23 cellular contexts compared by ENCODE assay signal in genomic region chr4:184368731-184369130, GRCh38.
A peak's percentile ranks its signal among the peaks of the same experiment; 100 is the strongest.
DNase-seq lines count a peak whose midpoint lies in the region; ATAC-seq, FAIRE-seq and TF ChIP-seq lines count a peak whose summit lies in the region.
"Had no signal": no experiment of that assay in that cellular context is flagged by ENCODE, and none has a peak within 500 bp of the region (broad histone marks: within the 10 kb centered on the region; RNA-seq: fewer than 3 reads in every experiment).

No MANE protein-coding gene starts in this region.

- peaks cover 60% of the 10 kb centered on the region for H3K4me1 ChIP-seq in A673 (ENCODE audit: insufficient read depth, low read length, poor library complexity, severe bottlenecking)
- peaks cover 50% of the 10 kb centered on the region for H3K4me1 ChIP-seq in OCI-LY7 (ENCODE audit: insufficient read depth, low read length, poor library complexity, severe bottlenecking)
- H3K4me1 ChIP-seq in osteoblast (ENCODE audit: insufficient read depth, low read length) = peaks cover 21% of the 10 kb centered on the region
- H3K4me1 ChIP-seq: BE2C had no signal

- POLR2A ChIA-PET in A673 (lab: Charles Lee; ENCODE audit: low non-redundant PET) (no interaction called here), OCI-LY7 (lab: Charles Lee) (interaction anchor here (1.1 to 1.7 kb wide), 4 partner anchors 8 to 21 kb away, joined by 3 to 8 read pairs (median 4); no protein-coding TSS in a partner anchor)

- intact Hi-C loops in A673 (cut with micrococcal nuclease; ENCODE audit: unreplicated experiment) = loop anchor here (1.0 kb wide), 1 partner anchor 106 kb away; the partner anchor contains the start of gene IRF2
- intact Hi-C loops in OCI-LY7 (cut with micrococcal nuclease; ENCODE audit: unreplicated experiment) = no loop called here

- TF ChIP-seq CTCF in A673 (conservative IDR thresholded peaks at IDR 0.05; ENCODE audit: low read depth, low read length) = no peak
- no peak for TF ChIP-seq CTCF in OCI-LY7 (conservative IDR thresholded peaks at IDR 0.05; ENCODE audit: low read length)
- no peak for TF ChIP-seq CTCF in type B pancreatic cell (conservative IDR thresholded peaks at IDR 0.05)
- no peak for TF ChIP-seq CTCF in osteoblast (IDR thresholded peaks at IDR 0.05; ENCODE audit: extremely low read depth, low read depth, low read length)

- H3K4me3 Mint-ChIP-seq in type B pancreatic cell = no peak overlapping the region
- H3K4me3 Mint-ChIP-seq: CD4-positive, CD25-positive, alpha-beta regulatory T cell; CD8-positive, alpha-beta memory T cell had no signal

- no TSS peak for BruUV-seq in A673 (replicated peaks; lab: Mats Ljungman, UMichigan)
- BruUV-seq in OCI-LY7 (replicated peaks; lab: Mats Ljungman, UMichigan) = no TSS peak

- H3K36me3 Mint-ChIP-seq in type B pancreatic cell = no peaks in the 10 kb centered on the region
- H3K36me3 Mint-ChIP-seq: CD4-positive, CD25-positive, alpha-beta regulatory T cell had no signal

- H3K4me2 ChIP-seq in OCI-LY7 (ENCODE audit: low read length) = peak overlapping the region; percentile 52
- no peak overlapping the region for H3K4me2 ChIP-seq in osteoblast (ENCODE audit: insufficient read depth, low read length)

- ATAC-seq in HG02885 (IDR thresholded peaks at IDR 0.05; ENCODE audit: poor library complexity, unreplicated experiment) = no peak

- no peak for DNase-seq in A673 (ENCODE audit: low spot score)
- DNase-seq in GM19239 (ENCODE audit: insufficient read length, low spot score) = no peak
- DNase-seq in OCI-LY7 (ENCODE audit: low spot score) = no peak
- no peak for DNase-seq in type B pancreatic cell (ENCODE audit: extremely low spot score, unreplicated experiment)
- DNase-seq in osteoblast (ENCODE audit: insufficient read length, low spot score, missing footprints) = no peak
- DNase-seq in NCI-H524 treated with DMSO at 0.1 percent for 48 hours (lab: John Stamatoyannopoulos, UW) = no peak
- DNase-seq: 8988T; BE2C; C1 segment of cervical spinal cord; CD4-positive, CD25-positive, alpha-beta regulatory T cell; CD8-positive, alpha-beta memory T cell; DMS 273 treated with DMSO at 0.1 percent for 48 hours; DMS53; DND-41; EL; GOT3; H7; IMR-90; KBM-7 had no signal

- H3K4me1 Mint-ChIP-seq in type B pancreatic cell (ENCODE audit: unreplicated experiment) = peaks cover 17% of the 10 kb centered on the region

- H4K20me1 ChIP-seq in OCI-LY7 (ENCODE audit: insufficient read depth, low read length) (no peaks in the 10 kb centered on the region), osteoblast (ENCODE audit: insufficient read depth, low read length) (no peaks in the 10 kb centered on the region)

- H2AFZ ChIP-seq in OCI-LY7 (ENCODE audit: low read length) (peak overlapping the region; percentile 69; the same call in 1 of the 2 replicates), osteoblast (ENCODE audit: low read length) (no peak overlapping the region)

- H3K9me2 ChIP-seq in OCI-LY7 (ENCODE audit: insufficient read depth, low read length) = no peaks in the 10 kb centered on the region

- H3K36me3 ChIP-seq in A673 (ENCODE audit: insufficient read depth, low read length, poor library complexity, severe bottlenecking) (no peaks in the 10 kb centered on the region), OCI-LY7 (ENCODE audit: insufficient read depth, low read length) (no peaks in the 10 kb centered on the region), osteoblast (ENCODE audit: insufficient read depth, low read length) (no peaks in the 10 kb centered on the region)
- H3K36me3 ChIP-seq: BE2C had no signal

- CTCF ChIA-PET in A673 (lab: Charles Lee) (no interaction called here), OCI-LY7 (lab: Charles Lee; ENCODE audit: unreplicated experiment) (interaction anchor here (0.6 kb wide), 1 partner anchor 21 kb away, joined by 3 read pairs; no protein-coding TSS in a partner anchor)

- no peaks in the 10 kb centered on the region for H3K9me3 ChIP-seq in A673 (ENCODE audit: low read depth, low read length, poor library complexity, severe bottlenecking)
- no peaks in the 10 kb centered on the region for H3K9me3 ChIP-seq in OCI-LY7 (ENCODE audit: low read length)
- H3K9me3 ChIP-seq in osteoblast (ENCODE audit: low read depth, low read length) = no peaks in the 10 kb centered on the region
- H3K9me3 ChIP-seq: BE2C had no signal

- no peaks in the 10 kb centered on the region for H3K27me3 ChIP-seq in A673 (replicated peaks; ENCODE audit: insufficient read depth, low read depth, low read length, poor library complexity)
- H3K27me3 ChIP-seq in osteoblast (ENCODE audit: insufficient read depth, low read length) = no peaks in the 10 kb centered on the region
- H3K27me3 ChIP-seq: BE2C had no signal

- H3K27ac ChIP-seq in A673 (ENCODE audit: low read depth, low read length, poor library complexity, severe bottlenecking) (peak overlapping the region; percentile 99), OCI-LY7 (ENCODE audit: low read depth, low read length, poor library complexity, severe bottlenecking) (peak overlapping the region; percentile 39), osteoblast (ENCODE audit: low read depth, low read length) (no peak overlapping the region)
- H3K27ac ChIP-seq: HL-60 had no signal

- H3K27me3 Mint-ChIP-seq in type B pancreatic cell = no peaks in the 10 kb centered on the region
- H3K27me3 Mint-ChIP-seq: CD4-positive, CD25-positive, alpha-beta regulatory T cell had no signal

- FAIRE-seq in GM19239 (lab: Jason Lieb, UNC) = peak; percentile 14
- FAIRE-seq: GM12892, GM18507 had no signal

- H3K79me2 ChIP-seq in OCI-LY7 (ENCODE audit: insufficient read depth, low read depth, low read length) = no peaks in the 10 kb centered on the region
- H3K79me2 ChIP-seq in osteoblast (ENCODE audit: insufficient read depth, low read length) = no peaks in the 10 kb centered on the region

- H3K4me3 ChIP-seq in A673 (ENCODE audit: low read depth, low read length, poor library complexity, severe bottlenecking) (no peak overlapping the region), OCI-LY7 (ENCODE audit: low read depth, low read length, poor library complexity, severe bottlenecking) (peak overlapping the region; percentile 15), osteoblast (ENCODE audit: insufficient read depth, low read length) (no peak overlapping the region)

- H3K9me3 Mint-ChIP-seq in type B pancreatic cell = peaks cover 7% of the 10 kb centered on the region
- H3K9me3 Mint-ChIP-seq: CD4-positive, CD25-positive, alpha-beta regulatory T cell; CD8-positive, alpha-beta memory T cell had no signal

- H3K27ac Mint-ChIP-seq in type B pancreatic cell = peak overlapping the region; percentile 12
